12 cellular contexts compared by ENCODE assay signal in the genomic region with DNA sequence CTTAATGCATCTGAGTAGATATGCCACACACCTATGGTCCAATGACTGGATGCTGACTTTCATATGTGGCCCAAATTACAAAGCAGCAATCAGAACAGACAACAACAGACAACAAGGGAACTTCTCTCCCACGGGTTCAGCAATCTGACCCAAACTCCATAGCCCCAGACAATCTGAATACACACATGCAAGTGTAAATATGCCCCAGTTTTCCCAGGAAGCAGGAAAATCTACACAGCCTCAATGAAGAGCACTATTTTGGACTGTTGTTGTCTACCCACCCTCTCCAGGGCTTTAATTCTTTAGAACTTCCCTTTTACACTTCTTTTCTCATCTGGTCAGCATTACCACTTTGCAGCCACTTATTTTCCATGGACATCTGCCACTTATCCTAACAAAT. TPM values are rescaled to one million over a fixed set of nuclear protein-coding genes. Genes with fewer than 3 reads are reported as not detected.
DNase-seq lines count a peak whose midpoint lies in the region; ATAC-seq and TF ChIP-seq lines count a peak whose summit lies in the region.
"Had no signal": no experiment of that assay in that cellular context is flagged by ENCODE, and none has a peak within 500 bp of the region (broad histone marks: within the 10 kb centered on the region; RNA-seq: fewer than 3 reads in every experiment).

No MANE protein-coding gene starts in this region.

- no peak overlapping the region for H3K14ac ChIP-seq in trophoblast cell (ENCODE audit: low read length)

- no peak overlapping the region for H4K12ac ChIP-seq in trophoblast cell (ENCODE audit: low read depth, low read length)

- ATAC-seq in Panc1 (no peak), sciatic nerve (no peak), HG03097 (IDR thresholded peaks at IDR 0.05; ENCODE audit: low FRiP score, unreplicated experiment) (no peak), HG03571 (IDR thresholded peaks at IDR 0.05; ENCODE audit: unreplicated experiment) (no peak)

- peak overlapping the region; percentile 97 for H3K4me3 Mint-ChIP-seq in Caco-2 (ENCODE audit: unreplicated experiment)

- no peak overlapping the region for H4K91ac ChIP-seq in trophoblast cell (ENCODE audit: low read depth, low read length)

- CTCF ChIA-PET in Caco-2 (lab: Charles Lee): no interaction called here
- CTCF ChIA-PET in Panc1 (lab: Charles Lee): no interaction called here

- H4K8ac ChIP-seq in trophoblast cell (ENCODE audit: low read depth, low read length): no peak overlapping the region

- no peak overlapping the region for H2AFZ ChIP-seq in trophoblast cell (ENCODE audit: insufficient read depth, low read length, poor library complexity)

- no peaks in the 10 kb centered on the region for H3K27me3 ChIP-seq in Caco-2 (replicated peaks; ENCODE audit: control insufficient read depth, insufficient read depth, low read length)
- no peaks in the 10 kb centered on the region for H3K27me3 ChIP-seq in Panc1 (ENCODE audit: control insufficient read depth, insufficient read depth, low read length)
- H3K27me3 ChIP-seq in dorsolateral prefrontal cortex: no peaks in the 10 kb centered on the region
- no peaks in the 10 kb centered on the region for H3K27me3 ChIP-seq in trophoblast cell (ENCODE audit: insufficient read depth, low read length)
- H3K27me3 ChIP-seq: neutrophil, Peyer's patch had no signal

- POLR2A ChIA-PET in Caco-2 (lab: Charles Lee): no interaction called here
- POLR2A ChIA-PET in Panc1 (lab: Charles Lee): no interaction called here

- peaks cover 39% of the 10 kb centered on the region for H3K4me1 ChIP-seq in Caco-2
- peaks cover 21% of the 10 kb centered on the region for H3K4me1 ChIP-seq in Panc1 (ENCODE audit: control insufficient read depth, insufficient read depth, low read length)
- peaks cover 3 to 10% of the 10 kb centered on the region in 2 experiments for H3K4me1 ChIP-seq in trophoblast cell (ENCODE audit: control insufficient read depth in 1 of 2, insufficient read depth in 2 of 2, low read length in 2 of 2)

- no peak overlapping the region for H3K9ac ChIP-seq in trophoblast cell (ENCODE audit: low read length)

- H3K4me3 ChIP-seq in Caco-2 (ENCODE audit: low read depth, low read length) (no peak overlapping the region), Panc1 (ENCODE audit: low read depth in 2 of 2, low read length in 2 of 2) (peak overlapping the region; percentile 7 to 24; a peak in 2 of 4 replicates), dorsolateral prefrontal cortex (peak overlapping the region in 35 of 59 donors; percentile 1 to 98 (median 92)), trophoblast cell (ENCODE audit: low read depth, low read length) (no peak overlapping the region)

- H3K4me1 Mint-ChIP-seq in Caco-2 (ENCODE audit: low read depth, unreplicated experiment): peaks cover 52% of the 10 kb centered on the region

- H2BK12ac ChIP-seq in trophoblast cell (ENCODE audit: low read length): no peak overlapping the region

- intact Hi-C loops in Caco-2 (cut with micrococcal nuclease; ENCODE audit: unreplicated experiment) (loop anchor here (2.0 kb wide), 1 partner anchor 93 kb away; no protein-coding TSS in a partner anchor), Panc1 (cut with micrococcal nuclease; ENCODE audit: unreplicated experiment) (no loop called here), dorsolateral prefrontal cortex (cut with DNase I) (loop anchor here in 1 of 2 donors (10.0 kb wide), 1 partner anchor 81 kb away; no protein-coding TSS in a partner anchor), sciatic nerve (cut with DNase I) (no loop called here)

- no peak overlapping the region for H2BK5ac ChIP-seq in trophoblast cell (ENCODE audit: low read depth, low read length, poor library complexity)

- H2AK5ac ChIP-seq in trophoblast cell (ENCODE audit: low read length): no peak overlapping the region

- H3K23ac ChIP-seq in trophoblast cell (ENCODE audit: low read length): peak overlapping the region; percentile 6

- H3K9me3 Mint-ChIP-seq in Caco-2 (ENCODE audit: unreplicated experiment): peaks cover 11% of the 10 kb centered on the region

- in situ Hi-C loops in Panc1 (cut with HindIII; ENCODE audit: low pct_unique_long_range_greater_than_20kb, low sequenced_read_pairs): no loop called here

- no peak for DNase-seq in Caco-2
- no peak for DNase-seq in Panc1 (ENCODE audit: low read depth, low spot score)
- DNase-seq in dorsolateral prefrontal cortex: no peak
- DNase-seq in trophoblast cell: no peak
- DNase-seq in sciatic nerve (ENCODE audit: low spot score): no peak
- no peak for DNase-seq in hippocampal formation (lab: John Stamatoyannopoulos, UW)
- DNase-seq: GDM1, NCI-H2029 treated with DMSO at 0.1 percent for 48 hours, Peyer's patch had no signal

- peaks cover 16% of the 10 kb centered on the region for H3K79me2 ChIP-seq in trophoblast cell (ENCODE audit: control insufficient read depth, insufficient read depth, low read length, poor library complexity)

- H3K4me2 ChIP-seq in trophoblast cell (ENCODE audit: low read length): no peak overlapping the region

- no CpG with 5 or more reads among the region's 1 CpG for whole genome bisulfite sequencing in trophoblast cell (ENCODE audit: extremely low coverage, insufficient coverage, insufficient read length)

- H3K36me3 ChIP-seq in Caco-2 (ENCODE audit: control insufficient read depth, insufficient read depth, low read length) (peaks cover 1% of the 10 kb centered on the region; the same call in 1 of the 2 replicates), Panc1 (ENCODE audit: control insufficient read depth, insufficient read depth, low read length) (no peaks in the 10 kb centered on the region; the same call in 1 of the 2 replicates), trophoblast cell (ENCODE audit: control insufficient read depth in 1 of 2, insufficient read depth in 2 of 2, low read length in 2 of 2) (peaks cover 2 to 4% of the 10 kb centered on the region in 2 experiments)
- H3K36me3 ChIP-seq: Peyer's patch had no signal

- peaks cover 8% of the 10 kb centered on the region for H3K79me1 ChIP-seq in trophoblast cell (ENCODE audit: low read length)

- H3K4ac ChIP-seq in trophoblast cell (ENCODE audit: low read depth, low read length): no peak overlapping the region

- H2BK120ac ChIP-seq in trophoblast cell (ENCODE audit: insufficient read depth, low read length, poor library complexity): no peak overlapping the region

- H3K18ac ChIP-seq in trophoblast cell (ENCODE audit: low read length): no peak overlapping the region

- no TSS peak for BruUV-seq in Caco-2 (replicated peaks; lab: Mats Ljungman, UMichigan)
- BruUV-seq in Panc1 (replicated peaks; lab: Mats Ljungman, UMichigan): TSS peak; percentile 73

- H3K36me3 Mint-ChIP-seq in Caco-2 (ENCODE audit: insufficient read depth, unreplicated experiment): peaks cover 30% of the 10 kb centered on the region

- H3K27me3 Mint-ChIP-seq in Caco-2 (ENCODE audit: insufficient read depth, unreplicated experiment): no peaks in the 10 kb centered on the region

- H3K27ac ChIP-seq in Panc1 (ENCODE audit: low read length): peak overlapping the region; percentile 0; the same call in 1 of the 2 replicates
- H3K27ac ChIP-seq in dorsolateral prefrontal cortex: peak overlapping the region in 1 of 59 donors; percentile 27
- H3K27ac ChIP-seq in trophoblast cell (ENCODE audit: low read depth, low read length): no peak overlapping the region
- H3K27ac ChIP-seq: neutrophil had no signal

- H3K9me3 ChIP-seq in Caco-2 (no peaks in the 10 kb centered on the region), Panc1 (ENCODE audit: control insufficient read depth, insufficient read depth, low read depth, low read length) (no peaks in the 10 kb centered on the region), trophoblast cell (ENCODE audit: insufficient read depth, low read depth, low read length) (no peaks in the 10 kb centered on the region)
- H3K9me3 ChIP-seq: neutrophil, Peyer's patch had no signal

- H3K27ac Mint-ChIP-seq in Caco-2 (ENCODE audit: unreplicated experiment): no peak overlapping the region

- TF ChIP-seq CTCF in Caco-2 (IDR thresholded peaks at IDR 0.05; ENCODE audit: insufficient read depth in 1 of 2, low read depth in 1 of 2, low read length in 1 of 2, severe bottlenecking in 1 of 2, unreplicated experiment in 1 of 2) (no peak), Panc1 (IDR thresholded peaks at IDR 0.05) (no peak), dorsolateral prefrontal cortex (IDR thresholded peaks at IDR 0.05 in 54 of 56, conservative IDR thresholded peaks at IDR 0.05 in 2 of 56; ENCODE audit: low read depth in 1 of 56, partially characterized antibody in 56 of 56) (no peak)

RNA-seq across cellular contexts. Expression of a gene that starts 2.0 kb away (rescaled TPM):
- total RNA-seq in Caco-2 (2022) (111 and 122 TPM in 2 replicates), Panc1 (2021; ENCODE audit: unreplicated experiment) (51.9 TPM), dorsolateral prefrontal cortex (100 to 1,000 TPM in 53 of 120 experiments, 10 to 100 TPM in 67; 62.3 to 136 (median 97.7) TPM), sciatic nerve (65.3 TPM)
- 40.5 TPM for polyA plus RNA-seq in Panc1 (2012; ENCODE audit: insufficient read length)
- 38.5 and 42.4 TPM in 2 replicates for polyA plus RNA-seq in trophoblast cell (2013)

Comparison
In these comparisons a context has a peak if more than half of its experiments do, and no peak if none do; other contexts are left out.
1. H3K4me3 ChIP-seq: peak in Panc1 (2 of 2) and dorsolateral prefrontal cortex (35 of 59); none in Caco-2 (single experiment) and trophoblast cell (single experiment).